ENCODE assay signal across 8 cellular contexts in the genomic region with DNA sequence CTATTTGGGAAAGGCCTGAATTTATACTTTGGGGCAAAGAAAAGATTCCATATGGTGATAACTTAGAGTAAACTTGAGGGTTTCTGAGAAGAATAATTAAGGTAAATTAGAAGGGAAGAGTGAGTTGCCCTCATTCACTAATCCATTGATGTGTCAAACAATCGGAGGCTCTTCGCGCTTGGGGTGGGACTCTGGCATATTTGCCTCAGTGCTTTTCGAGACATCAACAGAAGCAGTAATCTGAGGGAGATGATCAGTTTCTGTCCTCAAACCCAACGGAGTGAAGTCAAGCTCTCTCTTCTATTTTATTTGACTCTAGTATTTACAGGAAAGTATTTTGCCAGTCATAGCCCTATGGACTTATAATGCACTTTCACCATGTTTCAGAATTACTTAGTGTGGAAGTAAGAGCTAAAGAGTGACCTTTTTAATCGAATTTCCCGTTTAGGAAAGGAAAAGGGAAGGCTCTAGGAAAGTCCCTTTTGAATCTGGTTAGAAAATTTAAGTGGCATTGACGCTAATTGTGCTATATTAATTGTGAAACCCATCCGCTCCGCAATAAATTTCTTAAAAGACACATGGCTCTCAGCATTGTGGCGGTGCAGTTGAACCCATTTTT. TPM values are rescaled to one million over a fixed set of nuclear protein-coding genes. Genes with fewer than 3 reads are reported as not detected.
DNase-seq lines count a peak whose midpoint lies in the region; ATAC-seq, FAIRE-seq and TF ChIP-seq lines count a peak whose summit lies in the region.

No MANE protein-coding gene starts in this region.

- H2AFZ ChIP-seq in KMS-11 (ENCODE audit: low read depth), result no peak overlapping the region

- intact Hi-C loops in posterior cingulate gyrus (cut with DNase I), result loop anchor here (10.0 kb wide), 1 partner anchor 360 kb away; a partner anchor contains a TSS

- H3K79me2 ChIP-seq in KMS-11 (ENCODE audit: insufficient read depth, low read depth), result peaks cover 61% of the 10 kb centered on the region

- H3K36me3 ChIP-seq in BLaER1 (peaks cover 38% of the 10 kb centered on the region), KMS-11 (ENCODE audit: insufficient read depth) (no peaks in the 10 kb centered on the region), bronchial epithelial cell (ENCODE audit: control insufficient read depth, insufficient read depth, low read length) (peaks cover 1% of the 10 kb centered on the region)

- H3K4me1 ChIP-seq in BLaER1 (peaks cover 29% of the 10 kb centered on the region), KMS-11 (ENCODE audit: low read depth, poor library complexity, severe bottlenecking) (peaks cover 40% of the 10 kb centered on the region), mononuclear cell (ENCODE audit: insufficient read depth, low read length) (peaks cover 52% of the 10 kb centered on the region)

- H3K9me3 ChIP-seq in BLaER1 (no peaks in the 10 kb centered on the region), mononuclear cell (ENCODE audit: low read depth, low read length) (no peaks in the 10 kb centered on the region)

- FAIRE-seq in bronchial epithelial cell (lab: Jason Lieb, UNC), result no peak

- no peak for ATAC-seq in GM18873 (IDR thresholded peaks at IDR 0.05; ENCODE audit: low FRiP score, unreplicated experiment)

- peaks cover 62% of the 10 kb centered on the region for H4K20me1 ChIP-seq in BLaER1
- peaks cover 24% of the 10 kb centered on the region for H4K20me1 ChIP-seq in KMS-11 (ENCODE audit: insufficient read depth)

- H3K27ac ChIP-seq in BLaER1, result peak overlapping the region; percentile 92; the same call in 1 of the 2 replicates
- peak overlapping the region; percentile 96 for H3K27ac ChIP-seq in KMS-11

- H3K9ac ChIP-seq in BLaER1 (peak overlapping the region; percentile 85), KMS-11 (peak overlapping the region; percentile 86)

- H3K27me3 ChIP-seq in BLaER1 (no peaks in the 10 kb centered on the region), KMS-11 (ENCODE audit: insufficient read depth, low read depth) (no peaks in the 10 kb centered on the region), bronchial epithelial cell (ENCODE audit: control insufficient read depth, insufficient read depth, low read length) (no peaks in the 10 kb centered on the region), mononuclear cell (ENCODE audit: insufficient read depth, low read length) (no peaks in the 10 kb centered on the region)

- DNase-seq in bronchial epithelial cell (ENCODE audit: low read depth) (no peak), cerebellum (ENCODE audit: low spot score) (no peak), GM10266 (ENCODE audit: extremely low spot score) (no peak), posterior cingulate gyrus (no peak)

- H3K4me3 ChIP-seq in BLaER1, result peak overlapping the region; percentile 81
- no peak overlapping the region for H3K4me3 ChIP-seq in KMS-11 (IDR thresholded peaks at IDR 0.05; ENCODE audit: insufficient read depth, low read depth, low read length)
- H3K4me3 ChIP-seq in bronchial epithelial cell (ENCODE audit: low read depth, low read length), result peak overlapping the region; percentile 91
- peak overlapping the region; percentile 98 for H3K4me3 ChIP-seq in mononuclear cell (ENCODE audit: low read length)

- H3K4me2 ChIP-seq in BLaER1 (peak overlapping the region; percentile 95), KMS-11 (peak overlapping the region; percentile 81)

- TF ChIP-seq CTCF in KMS-11 (conservative IDR thresholded peaks at IDR 0.05; ENCODE audit: low read depth, low read length), result no peak
- no peak for TF ChIP-seq CTCF in bronchial epithelial cell (IDR thresholded peaks at IDR 0.05; ENCODE audit: insufficient read depth, low read length, severe bottlenecking)
- TF ChIP-seq CTCF in GM10266 (IDR thresholded peaks at IDR 0.05; ENCODE audit: control insufficient read depth, insufficient read depth, low read depth, missing control alignments), result no peak

RNA-seq across cellular contexts. Expression of a gene that starts 1.3 kb away (rescaled TPM):
- total RNA-seq in bronchial epithelial cell (308 and 654 TPM in 2 replicates), mononuclear cell (24.5 TPM), cerebellum (106 TPM)

RNA-seq across cellular contexts. Expression of a gene that starts 52.9 kb away (rescaled TPM):
- total RNA-seq in bronchial epithelial cell (1.6 and 2.4 TPM in 2 replicates), mononuclear cell (1.7 TPM), cerebellum (68.1 TPM)

Comparison
In these comparisons a context has a peak if more than half of its experiments do, and no peak if none do; other contexts are left out.
1. RNA of a gene that starts 52.9 kb away (total RNA-seq): 68.1 TPM in cerebellum (single experiment); 1.7 TPM in mononuclear cell (single experiment) and 1.6 to 2.4 TPM in bronchial epithelial cell; every median in the first group is over 10 times any median in the second.